13 cellular contexts compared by ENCODE assay signal in genomic region chr2:23269747-23270146, GRCh38.
"Had no signal": no experiment of that assay in that cellular context is flagged by ENCODE, and none has a peak within 500 bp of the region (broad histone marks: within the 10 kb centered on the region; RNA-seq: fewer than 3 reads in every experiment).

No MANE protein-coding gene starts in this region.

- H3K36me3 ChIP-seq: gastrocnemius medialis, tibial nerve had no signal

- H3K27me3 ChIP-seq: body of pancreas, gastrocnemius medialis, tibial nerve had no signal

- H3K9ac ChIP-seq: parathyroid adenoma had no signal

- H3K4me3 ChIP-seq: body of pancreas, coronary artery, gastrocnemius medialis, skin epidermis, tibial nerve had no signal

- DNase-seq: activated CD4-positive, alpha-beta T cell treated with anti-CD3 and anti-CD28 coated beads, Interleukin-2, amount 50 U/mL, for 1 hour; activated CD4-positive, CD25-positive, alpha-beta regulatory T cell; activated naive CD4-positive, alpha-beta T cell treated with anti-CD3 and anti-CD28 coated beads, Interleukin-2, amount 50 U/mL, for 16 hours; body of pancreas; central memory CD4-positive, alpha-beta T cell; effector memory CD4-positive, alpha-beta T cell; gastrocnemius medialis; naive B cell; retina had no signal

- H3K4me1 ChIP-seq: body of pancreas, parathyroid adenoma, tibial nerve had no signal

- ATAC-seq: body of pancreas, gastrocnemius medialis had no signal

- H3K27ac ChIP-seq: body of pancreas, coronary artery, gastrocnemius medialis, parathyroid adenoma, skin epidermis, tibial nerve had no signal

- H2AFZ ChIP-seq: parathyroid adenoma had no signal

- H3K79me2 ChIP-seq: parathyroid adenoma had no signal

- H3K9me3 ChIP-seq: body of pancreas, gastrocnemius medialis, tibial nerve had no signal
